19 cellular contexts compared by ENCODE assay signal in genomic region chr9:69601698-69602097, GRCh38.
A peak's percentile ranks its signal among the peaks of the same experiment; 100 is the strongest.
DNase-seq lines count a peak whose midpoint lies in the region; ATAC-seq, FAIRE-seq and TF ChIP-seq lines count a peak whose summit lies in the region.
"Had no signal": no experiment of that assay in that cellular context is flagged by ENCODE, and none has a peak within 500 bp of the region (broad histone marks: within the 10 kb centered on the region; RNA-seq: fewer than 3 reads in every experiment).

No MANE protein-coding gene starts in this region.

- no peaks in the 10 kb centered on the region for H4K20me1 ChIP-seq in endothelial cell of umbilical vein (replicated peaks; ENCODE audit: control insufficient read depth, extremely low read depth, insufficient read depth, low read length)

- no peaks in the 10 kb centered on the region for H3K27me3 ChIP-seq in endothelial cell of umbilical vein (ENCODE audit: control insufficient read depth in 2 of 2, insufficient read depth in 2 of 2, low read length in 2 of 2)

- no peak for TF ChIP-seq POLR2A in endothelial cell of umbilical vein (IDR thresholded peaks at IDR 0.05; ENCODE audit: low read depth, low read length)

- H3K27ac ChIP-seq in endothelial cell of umbilical vein (ENCODE audit: insufficient read depth, low read depth, low read length) = peak overlapping the region; percentile 43

- peak overlapping the region in 2 of 3 experiments; percentile 50 to 65 for H3K27ac Mint-ChIP-seq in nephron
- H3K27ac Mint-ChIP-seq: CD4-positive, alpha-beta memory T cell; GM23338; H9 had no signal

- H3K4me3 Mint-ChIP-seq in nephron = no peak overlapping the region
- H3K4me3 Mint-ChIP-seq: CD4-positive, alpha-beta memory T cell; GM23338; H9 had no signal

- no peak overlapping the region for H3K4me3 ChIP-seq in endothelial cell of umbilical vein (replicated peaks in 1 of 3; ENCODE audit: insufficient read depth in 1 of 3, low read depth in 1 of 3, low read length in 3 of 3)
- H3K4me3 ChIP-seq: GM12878, GM23338 had no signal

- dilution Hi-C loops in endothelial cell of umbilical vein (cut with MboI; ENCODE audit: extremely low pct_ligation_motif_present, low sequenced_read_pairs) = no loop called here

- no peak overlapping the region for H2AFZ ChIP-seq in endothelial cell of umbilical vein (ENCODE audit: low read depth, low read length)
- H2AFZ ChIP-seq: GM23338 had no signal

- no peak overlapping the region for H3K9ac ChIP-seq in endothelial cell of umbilical vein (replicated peaks; ENCODE audit: extremely low read depth, insufficient read depth, low read length)

- no peaks in the 10 kb centered on the region for H3K79me2 ChIP-seq in endothelial cell of umbilical vein (ENCODE audit: control insufficient read depth, insufficient read depth, low read length)

- H3K27me3 Mint-ChIP-seq in nephron (ENCODE audit: low read depth) = no peaks in the 10 kb centered on the region

- peaks cover 30% of the 10 kb centered on the region for H3K4me1 ChIP-seq in endothelial cell of umbilical vein (ENCODE audit: control insufficient read depth, extremely low read depth, insufficient read depth, low read length)

- DNase-seq in M059J (ENCODE audit: low read depth) = peak; percentile 38
- DNase-seq in endothelial cell of umbilical vein (ENCODE audit: low read depth, low spot score) = peak; percentile 75
- no peak for DNase-seq in GM20000 (ENCODE audit: low spot score)
- no peak for DNase-seq in stimulated activated CD4-positive, alpha-beta T cell treated with anti-CD3 and anti-CD28 coated beads, Interleukin-1b, Interleukin-23, amount 100 ng/mL, for 48 hours
- DNase-seq: C1 segment of cervical spinal cord; Calu3; CD4-positive, alpha-beta memory T cell; COR-L47; DMS153; DMS79; EL; GDM1; H9 had no signal

- POLR2A ChIA-PET in endothelial cell of umbilical vein (lab: Charles Lee) = no interaction called here

- H3K4me2 ChIP-seq in endothelial cell of umbilical vein (ENCODE audit: insufficient read depth, low read length) = peak overlapping the region; percentile 79
- H3K4me2 ChIP-seq: GM23338 had no signal

- H3K36me3 Mint-ChIP-seq in nephron (ENCODE audit: low read depth) = no peaks in the 10 kb centered on the region
- H3K36me3 Mint-ChIP-seq: CD4-positive, alpha-beta memory T cell had no signal

- peaks cover 39% of the 10 kb centered on the region for H3K4me1 Mint-ChIP-seq in nephron
- H3K4me1 Mint-ChIP-seq: GM23338, H9 had no signal

- H3K9me3 ChIP-seq in endothelial cell of umbilical vein (replicated peaks; ENCODE audit: control insufficient read depth, insufficient read depth, low read length) = no peaks in the 10 kb centered on the region

- peak; percentile 50 for FAIRE-seq in endothelial cell of umbilical vein (lab: Jason Lieb, UNC)
- FAIRE-seq: GM12878, GM19239 had no signal

- CTCF ChIA-PET in endothelial cell of umbilical vein (lab: Charles Lee) = interaction anchor here (2.3 kb wide), 1 partner anchor 11 kb away, joined by 6 read pairs; no protein-coding TSS in a partner anchor

- TF ChIP-seq CTCF in endothelial cell of umbilical vein (IDR thresholded peaks at IDR 0.05; ENCODE audit: extremely low read depth in 1 of 2, insufficient read depth in 1 of 2, low read depth in 1 of 2, low read length in 2 of 2) (no peak), nephron (IDR thresholded peaks at IDR 0.05; ENCODE audit: unreplicated experiment in 3 of 3) (no peak), GM20000 (IDR thresholded peaks at IDR 0.05; ENCODE audit: extremely low read depth, missing control alignments) (no peak)

- no TSS peak for BruUV-seq in endothelial cell of umbilical vein (replicated peaks; lab: Mats Ljungman, UMichigan)

- ATAC-seq in GM21515 (IDR thresholded peaks at IDR 0.05; ENCODE audit: unreplicated experiment) = no peak
- ATAC-seq: GM12878, GM23338, HCT116 had no signal

- intact Hi-C loops in endothelial cell of umbilical vein (cut with micrococcal nuclease) = loop anchor here (1.0 kb wide), 2 partner anchors 19 to 27 kb away; no protein-coding TSS in a partner anchor

- H3K9me3 Mint-ChIP-seq in nephron = peaks cover 3% of the 10 kb centered on the region
- H3K9me3 Mint-ChIP-seq: GM23338, H9 had no signal

- no peaks in the 10 kb centered on the region for H3K36me3 ChIP-seq in endothelial cell of umbilical vein (ENCODE audit: control insufficient read depth in 2 of 2, extremely low read depth in 1 of 2, insufficient read depth in 2 of 2, low read length in 2 of 2)

- no peaks in the 10 kb centered on the region for H3K9me1 ChIP-seq in endothelial cell of umbilical vein (replicated peaks; ENCODE audit: control insufficient read depth, extremely low read depth, insufficient read depth, low read length)

TF ChIP-seq in endothelial cell of umbilical vein, 7 proteins besides CTCF, POLR2A, EP300 and RAD21:
- TF ChIP-seq FOS (IDR thresholded peaks at IDR 0.05; ENCODE audit: borderline replicate concordance, insufficient read depth, low read length) (peak; percentile 37), JUN (IDR thresholded peaks at IDR 0.05; ENCODE audit: borderline replicate concordance, insufficient read depth, insufficient read length, low read depth) (peak; percentile 40), GATA2 (IDR thresholded peaks at IDR 0.05; ENCODE audit: insufficient read depth, insufficient read length, low read depth, low read length) (peak; percentile 89), MAX (IDR thresholded peaks at IDR 0.05; ENCODE audit: insufficient read depth, insufficient read length) (no peak), EZH2 (IDR thresholded peaks at IDR 0.05; ENCODE audit: borderline replicate concordance, low read depth, low read length, severe bottlenecking) (no peak), POLR2AphosphoS5 (IDR thresholded peaks at IDR 0.05; ENCODE audit: insufficient read depth, low read depth, low read length) (no peak)

Comparison
In these comparisons a context has a peak if more than half of its experiments do, and no peak if none do; other contexts are left out.
1. DNase-seq: peak in M059J (single experiment) and endothelial cell of umbilical vein (single experiment); none in GM20000 (single experiment) and stimulated activated CD4-positive, alpha-beta T cell treated with anti-CD3 and anti-CD28 coated beads, Interleukin-1b, Interleukin-23, amount 100 ng/mL, for 48 hours (single experiment).